In the genomic region with DNA sequence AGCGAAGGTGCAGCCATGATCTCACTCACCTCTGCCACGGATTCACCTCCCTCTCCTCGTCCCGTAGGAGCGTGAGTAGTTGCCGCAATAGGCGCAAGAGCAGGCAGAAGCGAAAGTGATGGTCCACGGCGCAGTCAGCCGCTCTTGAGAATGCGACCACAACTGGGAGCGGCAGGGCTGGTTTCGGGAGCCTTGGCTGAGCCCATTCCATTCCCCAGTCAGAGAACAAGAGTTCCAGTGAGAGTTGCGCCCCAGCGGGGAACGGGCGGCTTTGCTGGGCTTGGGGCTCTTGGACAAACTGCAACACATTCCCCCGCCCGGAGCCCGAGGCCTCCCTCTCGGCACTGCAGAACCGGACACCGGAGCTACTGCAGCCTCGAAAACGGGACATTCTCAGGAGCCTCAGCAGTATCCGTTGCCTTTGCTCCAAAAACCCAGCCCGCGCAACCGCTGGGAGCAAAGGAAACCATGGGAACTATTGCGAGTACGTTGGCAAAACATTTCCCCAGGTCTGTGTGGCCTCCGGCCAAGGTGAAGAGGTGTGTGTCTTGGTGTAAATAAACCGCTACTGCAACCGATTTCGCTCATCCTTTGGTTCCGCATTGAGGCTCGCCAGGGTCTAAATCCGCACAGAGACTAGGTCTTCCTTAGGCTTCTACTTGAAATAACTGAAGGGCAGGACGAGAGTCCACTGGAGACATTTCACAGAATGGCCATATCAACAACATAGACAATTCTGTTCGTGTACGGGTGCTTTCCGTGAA, we compare ENCODE assay signal across 1 cellular context.
A peak's percentile ranks its signal among the peaks of the same experiment; 100 is the strongest.
TF ChIP-seq lines count a peak whose summit lies in the region.

No MANE protein-coding gene starts in this region.

TF ChIP-seq in K562, 482 proteins besides CTCF, POLR2A, EP300 and RAD21 (continued from another document and continues in another):
- TF ChIP-seq, protein P1, sequence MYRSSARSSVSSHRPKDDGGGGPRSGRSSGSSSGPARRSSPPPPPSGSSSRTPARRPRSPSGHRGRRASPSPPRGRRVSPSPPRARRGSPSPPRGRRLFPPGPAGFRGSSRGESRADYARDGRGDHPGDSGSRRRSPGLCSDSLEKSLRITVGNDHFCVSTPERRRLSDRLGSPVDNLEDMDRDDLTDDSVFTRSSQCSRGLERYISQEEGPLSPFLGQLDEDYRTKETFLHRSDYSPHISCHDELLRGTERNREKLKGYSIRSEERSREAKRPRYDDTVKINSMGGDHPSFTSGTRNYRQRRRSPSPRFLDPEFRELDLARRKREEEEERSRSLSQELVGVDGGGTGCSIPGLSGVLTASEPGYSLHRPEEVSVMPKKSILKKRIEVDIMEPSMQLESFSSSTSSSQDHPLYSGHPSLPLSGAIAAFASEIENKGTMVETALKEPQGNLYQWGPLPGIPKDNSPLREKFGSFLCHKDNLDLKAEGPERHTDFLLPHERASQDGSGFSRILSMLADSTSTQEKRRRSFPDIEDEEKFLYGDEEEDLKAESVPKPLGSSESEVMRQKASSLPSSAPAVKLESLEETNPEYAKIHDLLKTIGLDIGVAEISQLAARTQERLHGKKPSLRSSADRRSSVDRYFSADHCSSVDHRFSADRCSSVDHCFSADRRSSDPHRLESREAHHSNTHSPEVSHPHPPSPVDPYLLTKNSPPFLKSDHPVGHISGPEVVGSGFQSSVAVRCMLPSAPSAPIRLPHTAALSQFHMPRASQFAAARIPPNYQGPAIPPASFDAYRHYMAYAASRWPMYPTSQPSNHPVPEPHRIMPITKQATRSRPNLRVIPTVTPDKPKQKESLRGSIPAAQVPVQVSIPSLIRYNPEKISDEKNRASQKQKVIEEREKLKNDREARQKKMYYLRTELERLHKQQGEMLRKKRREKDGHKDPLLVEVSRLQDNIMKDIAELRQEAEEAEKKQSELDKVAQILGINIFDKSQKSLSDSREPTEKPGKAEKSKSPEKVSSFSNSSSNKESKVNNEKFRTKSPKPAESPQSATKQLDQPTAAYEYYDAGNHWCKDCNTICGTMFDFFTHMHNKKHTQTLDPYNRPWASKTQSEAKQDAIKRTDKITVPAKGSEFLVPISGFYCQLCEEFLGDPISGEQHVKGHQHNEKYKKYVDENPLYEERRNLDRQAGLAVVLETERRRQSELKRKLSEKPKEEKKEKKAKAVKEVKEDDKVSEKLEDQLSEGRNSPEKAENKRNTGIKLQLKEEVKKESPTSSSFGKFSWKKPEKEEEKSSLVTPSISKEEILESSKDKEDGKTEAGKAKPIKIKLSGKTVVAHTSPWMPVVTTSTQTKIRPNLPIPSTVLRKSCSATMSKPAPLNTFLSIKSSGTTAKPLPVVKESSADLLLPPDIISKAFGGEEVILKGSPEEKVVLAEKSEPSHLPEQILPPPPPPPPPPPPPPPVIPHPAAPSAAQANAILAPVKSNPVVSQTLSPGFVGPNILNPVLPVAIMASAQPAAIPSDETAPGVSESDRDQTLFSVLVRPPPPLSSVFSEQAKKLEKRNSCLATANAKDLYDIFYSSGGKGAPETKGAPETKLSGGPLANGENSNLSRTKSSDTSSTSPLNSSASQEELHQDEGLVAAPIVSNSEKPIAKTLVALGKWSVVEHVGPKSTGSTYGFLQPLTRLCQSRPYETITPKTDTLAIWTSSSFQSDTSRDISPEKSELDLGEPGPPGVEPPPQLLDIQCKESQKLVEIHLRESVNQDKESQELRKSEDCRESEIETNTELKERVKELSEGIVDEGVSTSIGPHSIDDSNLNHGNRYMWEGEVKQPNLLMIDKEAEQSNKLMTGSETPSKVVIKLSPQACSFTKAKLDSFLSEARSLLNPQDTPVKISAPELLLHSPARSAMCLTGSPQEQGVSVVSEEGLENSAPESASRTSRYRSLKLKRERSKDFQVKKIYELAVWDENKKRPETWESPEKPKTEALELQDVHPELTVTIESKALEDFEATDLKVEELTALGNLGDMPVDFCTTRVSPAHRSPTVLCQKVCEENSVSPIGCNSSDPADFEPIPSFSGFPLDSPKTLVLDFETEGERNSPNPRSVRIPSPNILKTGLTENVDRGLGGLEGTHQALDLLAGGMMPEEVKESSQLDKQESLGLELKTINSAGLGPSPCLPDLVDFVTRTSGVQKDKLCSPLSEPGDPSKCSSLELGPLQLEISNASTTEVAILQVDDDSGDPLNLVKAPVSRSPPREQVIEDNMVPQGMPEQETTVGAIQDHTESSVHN (IDR thresholded peaks at IDR 0.05; ENCODE audit: borderline replicate concordance in 1 of 2, low read depth in 1 of 2), result no peak
- peak; percentile 58; the same call in 1 of the 2 replicates for TF ChIP-seq TOE1 (IDR thresholded peaks at IDR 0.05; ENCODE audit: borderline replicate concordance)
- TF ChIP-seq TOE1 (CRISPR knock-in tag; IDR thresholded peaks at IDR 0.05; ENCODE audit: borderline replicate concordance, low read depth), result 0 out of 2 replicates have a peak, but pooled peaks have one; percentile 17
- TF ChIP-seq CTBP1 (IDR thresholded peaks at IDR 0.05; ENCODE audit: borderline replicate concordance), result peak; percentile 75; the same call in 1 of the 2 replicates
- no peak for TF ChIP-seq LARP7 (IDR thresholded peaks at IDR 0.05)
- no peak for TF ChIP-seq TCF7L2 (IDR thresholded peaks at IDR 0.05; ENCODE audit: low read depth, low read length)
- peak; percentile 86 for TF ChIP-seq ZFX (CRISPR knock-in tag; IDR thresholded peaks at IDR 0.05)
- TF ChIP-seq NFATC3 (IDR thresholded peaks at IDR 0.05), result 0 out of 2 replicates have a peak, but pooled peaks have one; percentile 51
- peak; percentile 36; the same call in 1 of the 2 replicates for TF ChIP-seq TEAD4 (IDR thresholded peaks at IDR 0.05; ENCODE audit: low read length)
- no peak for TF ChIP-seq TEAD4 (CRISPR knock-in tag; IDR thresholded peaks at IDR 0.05; ENCODE audit: borderline replicate concordance)
- peak; percentile 95 for TF ChIP-seq NCOA1 (IDR thresholded peaks at IDR 0.05; ENCODE audit: low read depth)
- peak in 1 of 2 experiments; percentile 64; a peak in 2 of 4 replicates for TF ChIP-seq MAZ (CRISPR knock-in tag; conservative IDR thresholded peaks at IDR 0.05 in 1 of 2, IDR thresholded peaks at IDR 0.05 in 1 of 2)
- peak; percentile 36 for TF ChIP-seq TAF7 (tag; IDR thresholded peaks at IDR 0.05)
- TF ChIP-seq SIX5 (IDR thresholded peaks at IDR 0.05; ENCODE audit: borderline replicate concordance in 1 of 2, insufficient read depth in 1 of 2, low read depth in 1 of 2, low read length in 2 of 2), result 0 out of 4 replicates have a peak, but pooled peaks have one; percentile 3 to 31
- TF ChIP-seq BCOR (IDR thresholded peaks at IDR 0.05), result peak; percentile 53; the same call in 1 of the 2 replicates
- TF ChIP-seq HNRNPL (IDR thresholded peaks at IDR 0.05; ENCODE audit: low read depth, low read length), result no peak
- peak; percentile 100 for TF ChIP-seq FOXJ2 (tag; IDR thresholded peaks at IDR 0.05)
- peak; percentile 77 for TF ChIP-seq HCFC1 (IDR thresholded peaks at IDR 0.05; ENCODE audit: low read depth, low read length)
- peak; percentile 94 for TF ChIP-seq HNRNPLL (IDR thresholded peaks at IDR 0.05; ENCODE audit: low read depth, low read length, poor library complexity, severe bottlenecking)
- TF ChIP-seq C11orf30 (IDR thresholded peaks at IDR 0.05; ENCODE audit: low read depth), result peak; percentile 83
- TF ChIP-seq NCOR1 (IDR thresholded peaks at IDR 0.05), result peak; percentile 84
- TF ChIP-seq, protein P2, sequence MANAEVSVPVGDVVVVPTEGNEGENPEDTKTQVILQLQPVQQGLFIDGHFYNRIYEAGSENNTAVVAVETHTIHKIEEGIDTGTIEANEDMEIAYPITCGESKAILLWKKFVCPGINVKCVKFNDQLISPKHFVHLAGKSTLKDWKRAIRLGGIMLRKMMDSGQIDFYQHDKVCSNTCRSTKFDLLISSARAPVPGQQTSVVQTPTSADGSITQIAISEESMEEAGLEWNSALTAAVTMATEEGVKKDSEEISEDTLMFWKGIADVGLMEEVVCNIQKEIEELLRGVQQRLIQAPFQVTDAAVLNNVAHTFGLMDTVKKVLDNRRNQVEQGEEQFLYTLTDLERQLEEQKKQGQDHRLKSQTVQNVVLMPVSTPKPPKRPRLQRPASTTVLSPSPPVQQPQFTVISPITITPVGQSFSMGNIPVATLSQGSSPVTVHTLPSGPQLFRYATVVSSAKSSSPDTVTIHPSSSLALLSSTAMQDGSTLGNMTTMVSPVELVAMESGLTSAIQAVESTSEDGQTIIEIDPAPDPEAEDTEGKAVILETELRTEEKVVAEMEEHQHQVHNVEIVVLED (CRISPR knock-in tag; IDR thresholded peaks at IDR 0.05), result no peak
- TF ChIP-seq, protein P3, sequence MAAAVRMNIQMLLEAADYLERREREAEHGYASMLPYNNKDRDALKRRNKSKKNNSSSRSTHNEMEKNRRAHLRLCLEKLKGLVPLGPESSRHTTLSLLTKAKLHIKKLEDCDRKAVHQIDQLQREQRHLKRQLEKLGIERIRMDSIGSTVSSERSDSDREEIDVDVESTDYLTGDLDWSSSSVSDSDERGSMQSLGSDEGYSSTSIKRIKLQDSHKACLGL (CRISPR knock-in tag; IDR thresholded peaks at IDR 0.05; ENCODE audit: borderline replicate concordance, poor library complexity, severe bottlenecking), result no peak
- peak; percentile 90 to 91 for TF ChIP-seq FOXA3 (CRISPR knock-in tag; conservative IDR thresholded peaks at IDR 0.05 in 1 of 2, IDR thresholded peaks at IDR 0.05 in 1 of 2)
- TF ChIP-seq GATAD2B (IDR thresholded peaks at IDR 0.05; ENCODE audit: borderline replicate concordance), result peak; percentile 22; the same call in 1 of the 2 replicates
- peak; percentile 49; the same call in 1 of the 2 replicates for TF ChIP-seq NBN (IDR thresholded peaks at IDR 0.05; ENCODE audit: low read depth)
- TF ChIP-seq MTA3 (IDR thresholded peaks at IDR 0.05; ENCODE audit: borderline replicate concordance), result peak; percentile 72; the same call in 1 of the 2 replicates
- TF ChIP-seq, protein P4, sequence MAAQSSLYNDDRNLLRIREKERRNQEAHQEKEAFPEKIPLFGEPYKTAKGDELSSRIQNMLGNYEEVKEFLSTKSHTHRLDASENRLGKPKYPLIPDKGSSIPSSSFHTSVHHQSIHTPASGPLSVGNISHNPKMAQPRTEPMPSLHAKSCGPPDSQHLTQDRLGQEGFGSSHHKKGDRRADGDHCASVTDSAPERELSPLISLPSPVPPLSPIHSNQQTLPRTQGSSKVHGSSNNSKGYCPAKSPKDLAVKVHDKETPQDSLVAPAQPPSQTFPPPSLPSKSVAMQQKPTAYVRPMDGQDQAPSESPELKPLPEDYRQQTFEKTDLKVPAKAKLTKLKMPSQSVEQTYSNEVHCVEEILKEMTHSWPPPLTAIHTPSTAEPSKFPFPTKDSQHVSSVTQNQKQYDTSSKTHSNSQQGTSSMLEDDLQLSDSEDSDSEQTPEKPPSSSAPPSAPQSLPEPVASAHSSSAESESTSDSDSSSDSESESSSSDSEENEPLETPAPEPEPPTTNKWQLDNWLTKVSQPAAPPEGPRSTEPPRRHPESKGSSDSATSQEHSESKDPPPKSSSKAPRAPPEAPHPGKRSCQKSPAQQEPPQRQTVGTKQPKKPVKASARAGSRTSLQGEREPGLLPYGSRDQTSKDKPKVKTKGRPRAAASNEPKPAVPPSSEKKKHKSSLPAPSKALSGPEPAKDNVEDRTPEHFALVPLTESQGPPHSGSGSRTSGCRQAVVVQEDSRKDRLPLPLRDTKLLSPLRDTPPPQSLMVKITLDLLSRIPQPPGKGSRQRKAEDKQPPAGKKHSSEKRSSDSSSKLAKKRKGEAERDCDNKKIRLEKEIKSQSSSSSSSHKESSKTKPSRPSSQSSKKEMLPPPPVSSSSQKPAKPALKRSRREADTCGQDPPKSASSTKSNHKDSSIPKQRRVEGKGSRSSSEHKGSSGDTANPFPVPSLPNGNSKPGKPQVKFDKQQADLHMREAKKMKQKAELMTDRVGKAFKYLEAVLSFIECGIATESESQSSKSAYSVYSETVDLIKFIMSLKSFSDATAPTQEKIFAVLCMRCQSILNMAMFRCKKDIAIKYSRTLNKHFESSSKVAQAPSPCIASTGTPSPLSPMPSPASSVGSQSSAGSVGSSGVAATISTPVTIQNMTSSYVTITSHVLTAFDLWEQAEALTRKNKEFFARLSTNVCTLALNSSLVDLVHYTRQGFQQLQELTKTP (IDR thresholded peaks at IDR 0.05; ENCODE audit: low read depth in 1 of 2, partially characterized antibody in 2 of 2), result peak in 1 of 2 experiments; percentile 67
- peak; percentile 98 to 99 for TF ChIP-seq FOXK2 (conservative IDR thresholded peaks at IDR 0.05 in 1 of 2, IDR thresholded peaks at IDR 0.05 in 1 of 2; ENCODE audit: low read depth in 2 of 2)
- TF ChIP-seq ZBTB11 (CRISPR knock-in tag; IDR thresholded peaks at IDR 0.05), result peak; percentile 94 to 100 (median 97); a peak in 5 of 6 replicates
- TF ChIP-seq TFAP4 (CRISPR knock-in tag; IDR thresholded peaks at IDR 0.05; ENCODE audit: borderline replicate concordance), result peak; percentile 57; the same call in 1 of the 2 replicates
- TF ChIP-seq BHLHE40 (IDR thresholded peaks at IDR 0.05; ENCODE audit: low read length), result 0 out of 2 replicates have a peak, but pooled peaks have one; percentile 20
